1 cellular context compared by ENCODE assay signal in genomic region chr6:27544135-27544534, GRCh38.
TF ChIP-seq lines count a peak whose summit lies in the region.

No MANE protein-coding gene starts in this region.

TF ChIP-seq in HEK293, 187 proteins besides CTCF, POLR2A, EP300 and RAD21 (continued from another document):
- TF ChIP-seq, protein P1, sequence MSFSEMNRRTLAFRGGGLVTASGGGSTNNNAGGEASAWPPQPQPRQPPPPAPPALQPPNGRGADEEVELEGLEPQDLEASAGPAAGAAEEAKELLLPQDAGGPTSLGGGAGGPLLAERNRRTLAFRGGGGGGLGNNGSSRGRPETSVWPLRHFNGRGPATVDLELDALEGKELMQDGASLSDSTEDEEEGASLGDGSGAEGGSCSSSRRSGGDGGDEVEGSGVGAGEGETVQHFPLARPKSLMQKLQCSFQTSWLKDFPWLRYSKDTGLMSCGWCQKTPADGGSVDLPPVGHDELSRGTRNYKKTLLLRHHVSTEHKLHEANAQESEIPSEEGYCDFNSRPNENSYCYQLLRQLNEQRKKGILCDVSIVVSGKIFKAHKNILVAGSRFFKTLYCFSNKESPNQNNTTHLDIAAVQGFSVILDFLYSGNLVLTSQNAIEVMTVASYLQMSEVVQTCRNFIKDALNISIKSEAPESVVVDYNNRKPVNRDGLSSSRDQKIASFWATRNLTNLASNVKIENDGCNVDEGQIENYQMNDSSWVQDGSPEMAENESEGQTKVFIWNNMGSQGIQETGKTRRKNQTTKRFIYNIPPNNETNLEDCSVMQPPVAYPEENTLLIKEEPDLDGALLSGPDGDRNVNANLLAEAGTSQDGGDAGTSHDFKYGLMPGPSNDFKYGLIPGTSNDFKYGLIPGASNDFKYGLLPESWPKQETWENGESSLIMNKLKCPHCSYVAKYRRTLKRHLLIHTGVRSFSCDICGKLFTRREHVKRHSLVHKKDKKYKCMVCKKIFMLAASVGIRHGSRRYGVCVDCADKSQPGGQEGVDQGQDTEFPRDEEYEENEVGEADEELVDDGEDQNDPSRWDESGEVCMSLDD (tag by site-specific recombination; IDR thresholded peaks at IDR 0.05) = peak; percentile 81; the same call in 1 of the 2 replicates
- TF ChIP-seq ZNF335 (tag by site-specific recombination; conservative IDR thresholded peaks at IDR 0.05) (peak; percentile 34), KLF17 (tag by site-specific recombination; IDR thresholded peaks at IDR 0.05) (peak; percentile 57; the same call in 1 of the 2 replicates), ZNF843 (tag by site-specific recombination; IDR thresholded peaks at IDR 0.05) (peak; percentile 54; the same call in 1 of the 2 replicates), SP2 (tag by site-specific recombination; IDR thresholded peaks at IDR 0.05) (peak; percentile 54), KLF16 (tag by site-specific recombination; IDR thresholded peaks at IDR 0.05) (0 out of 2 replicates have a peak, but pooled peaks have one; percentile 27), ZNF501 (tag by site-specific recombination; IDR thresholded peaks at IDR 0.05) (peak; percentile 37; the same call in 1 of the 2 replicates), EGR2 (tag by site-specific recombination; IDR thresholded peaks at IDR 0.05; ENCODE audit: low read depth) (peak; percentile 68), IKZF3 (tag by site-specific recombination; IDR thresholded peaks at IDR 0.05) (peak; percentile 6; the same call in 1 of the 2 replicates), KLF8 (tag by site-specific recombination; IDR thresholded peaks at IDR 0.05) (peak; percentile 55; the same call in 1 of the 2 replicates), ZNF398 (tag by site-specific recombination; IDR thresholded peaks at IDR 0.05) (peak; percentile 71), GLIS2 (tag by site-specific recombination; IDR thresholded peaks at IDR 0.05) (peak; percentile 40; the same call in 1 of the 2 replicates), ZBTB6 (tag by site-specific recombination; IDR thresholded peaks at IDR 0.05) (peak; percentile 71; the same call in 1 of the 2 replicates), SP7 (tag by site-specific recombination; IDR thresholded peaks at IDR 0.05) (peak; percentile 73), ZBTB8A (tag by site-specific recombination; IDR thresholded peaks at IDR 0.05) (peak; percentile 65), ZNF792 (tag by site-specific recombination; IDR thresholded peaks at IDR 0.05) (peak; percentile 73; the same call in 1 of the 2 replicates), ZNF692 (tag by site-specific recombination; IDR thresholded peaks at IDR 0.05) (peak; percentile 28; the same call in 1 of the 2 replicates), ZNF561 (tag by site-specific recombination; IDR thresholded peaks at IDR 0.05; ENCODE audit: borderline replicate concordance) (peak; percentile 20; the same call in 1 of the 2 replicates)
- TF ChIP-seq, protein P2, sequence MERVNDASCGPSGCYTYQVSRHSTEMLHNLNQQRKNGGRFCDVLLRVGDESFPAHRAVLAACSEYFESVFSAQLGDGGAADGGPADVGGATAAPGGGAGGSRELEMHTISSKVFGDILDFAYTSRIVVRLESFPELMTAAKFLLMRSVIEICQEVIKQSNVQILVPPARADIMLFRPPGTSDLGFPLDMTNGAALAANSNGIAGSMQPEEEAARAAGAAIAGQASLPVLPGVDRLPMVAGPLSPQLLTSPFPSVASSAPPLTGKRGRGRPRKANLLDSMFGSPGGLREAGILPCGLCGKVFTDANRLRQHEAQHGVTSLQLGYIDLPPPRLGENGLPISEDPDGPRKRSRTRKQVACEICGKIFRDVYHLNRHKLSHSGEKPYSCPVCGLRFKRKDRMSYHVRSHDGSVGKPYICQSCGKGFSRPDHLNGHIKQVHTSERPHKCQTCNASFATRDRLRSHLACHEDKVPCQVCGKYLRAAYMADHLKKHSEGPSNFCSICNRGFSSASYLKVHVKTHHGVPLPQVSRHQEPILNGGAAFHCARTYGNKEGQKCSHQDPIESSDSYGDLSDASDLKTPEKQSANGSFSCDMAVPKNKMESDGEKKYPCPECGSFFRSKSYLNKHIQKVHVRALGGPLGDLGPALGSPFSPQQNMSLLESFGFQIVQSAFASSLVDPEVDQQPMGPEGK (tag by site-specific recombination; IDR thresholded peaks at IDR 0.05) = peak; percentile 84
